ENCODE assay signal across 8 cellular contexts in the genomic region with DNA sequence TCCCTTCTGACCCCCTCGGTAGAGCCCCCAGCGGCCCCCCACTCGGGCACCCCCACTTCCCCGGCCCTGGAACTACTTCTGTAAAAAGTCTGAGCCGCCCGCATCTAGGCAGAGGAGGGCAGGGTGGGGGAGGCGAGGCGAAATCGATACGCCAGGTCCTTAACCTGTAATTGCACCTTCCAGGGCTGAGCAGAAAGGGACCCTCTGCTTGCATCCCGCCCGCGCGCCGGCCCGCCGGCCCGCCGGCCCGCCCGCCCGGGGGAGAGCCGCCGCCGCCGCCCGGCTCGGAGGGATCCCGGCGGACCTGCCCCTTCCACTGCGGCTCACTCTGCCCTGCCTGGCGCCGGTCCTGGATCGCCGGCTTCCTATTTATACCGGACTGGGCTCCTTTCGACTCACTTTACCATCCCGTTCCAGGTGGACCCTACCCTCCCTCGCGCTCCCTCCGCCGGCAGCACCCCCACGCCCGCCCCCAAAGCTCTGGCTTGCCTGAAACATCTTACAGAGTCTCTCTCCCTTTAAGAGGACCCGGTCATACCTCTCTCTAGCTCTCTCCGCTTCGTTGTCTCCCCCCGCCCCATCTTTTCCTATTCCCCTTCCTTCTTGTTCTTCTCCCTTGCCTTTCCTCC. TPM values are rescaled to one million over a fixed set of nuclear protein-coding genes. Genes with fewer than 3 reads are reported as not detected.
A peak's percentile ranks its signal among the peaks of the same experiment; 100 is the strongest.
DNase-seq lines count a peak whose midpoint lies in the region; ATAC-seq, FAIRE-seq and TF ChIP-seq lines count a peak whose summit lies in the region.

No MANE protein-coding gene starts in this region.

- no peaks in the 10 kb centered on the region for H3K9me3 ChIP-seq in NT2/D1 (ENCODE audit: insufficient read depth, low read length)
- H3K9me3 ChIP-seq in sigmoid colon, result no peaks in the 10 kb centered on the region

- intact Hi-C loops in left cardiac atrium (cut with DNase I), result no loop called here
- intact Hi-C loops in sigmoid colon (cut with DNase I), result no loop called here

- peak; percentile 30 for DNase-seq in GM13976 (ENCODE audit: low spot score)
- DNase-seq in NT2/D1 (ENCODE audit: low read depth, low spot score), result no peak
- no peak for DNase-seq in left cardiac atrium
- peak; percentile 63 for DNase-seq in sigmoid colon
- no peak for DNase-seq in HTR-8/SVneo (ENCODE audit: insufficient read length, low spot score)
- DNase-seq in GF-D8 (lab: John Stamatoyannopoulos, UW), result no peak

- no peaks in the 10 kb centered on the region for H3K4me1 ChIP-seq in NT2/D1 (ENCODE audit: insufficient read depth, insufficient read length)
- H3K4me1 ChIP-seq in sigmoid colon, result peaks cover 0 to 38% (median 28%) of the 10 kb centered on the region in 4 donors

- ATAC-seq in left cardiac atrium, result peak; percentile 71 to 78
- no peak for ATAC-seq in GM21737 (IDR thresholded peaks at IDR 0.05; ENCODE audit: unreplicated experiment)
- no peak for ATAC-seq in HG02798 (IDR thresholded peaks at IDR 0.05; ENCODE audit: poor library complexity, unreplicated experiment)

- H3K36me3 ChIP-seq in NT2/D1 (ENCODE audit: insufficient read depth, insufficient read length, low read length), result no peaks in the 10 kb centered on the region
- H3K36me3 ChIP-seq in sigmoid colon, result no peaks in the 10 kb centered on the region

- no peak overlapping the region for H3K27ac ChIP-seq in sigmoid colon

- in situ Hi-C loops in GM13976 (cut with MboI; ENCODE audit: low sequenced_read_pairs, unreplicated experiment), result no loop called here

- TF ChIP-seq EP300 in sigmoid colon (IDR thresholded peaks at IDR 0.05), result no peak

- 1% methylated on average over 48 of the region's 48 CpGs for WGBS in sigmoid colon, 2 donors

- peak overlapping the region; percentile 28 for H3K4me3 ChIP-seq in NT2/D1 (ENCODE audit: insufficient read length, low read depth)
- H3K4me3 ChIP-seq in sigmoid colon, result peak overlapping the region; percentile 27 to 52 (median 40)

- FAIRE-seq in HTR-8/SVneo (lab: Jason Lieb, UNC), result no peak

- no peak for TF ChIP-seq POLR2A in sigmoid colon (IDR thresholded peaks at IDR 0.05)

- TF ChIP-seq CTCF in GM13976 (IDR thresholded peaks at IDR 0.05; ENCODE audit: borderline replicate concordance, control extremely low read depth, extremely low read depth, insufficient read depth, missing control alignments), result no peak
- no peak for TF ChIP-seq CTCF in sigmoid colon (IDR thresholded peaks at IDR 0.05)

- H3K27me3 ChIP-seq in NT2/D1 (ENCODE audit: insufficient read depth, insufficient read length) (peaks cover 61% of the 10 kb centered on the region), sigmoid colon (peaks cover 17 to 47% (median 27%) of the 10 kb centered on the region in 3 donors)

- H3K9ac ChIP-seq in NT2/D1 (ENCODE audit: insufficient read length, low read depth), result peak overlapping the region; percentile 42

RNA-seq across cellular contexts. Expression of a gene that starts 0.8 kb away (rescaled TPM):
- under 1 TPM; 0.08 to 0.24 TPM for total RNA-seq in left cardiac atrium
- under 1 TPM; 0.27 to 0.83 (median 0.52) TPM for total RNA-seq in sigmoid colon
- 1 to 10 TPM in 1 of 3 donors, under 1 TPM in 1, not detected in 1; under 0.01 to 2.9 TPM for polyA plus RNA-seq in sigmoid colon

Comparison
In these comparisons a context has a peak if more than half of its experiments do, and no peak if none do; other contexts are left out.
1. DNase-seq: peak in GM13976 (single experiment) and sigmoid colon (single experiment); none in NT2/D1 (single experiment), left cardiac atrium (single experiment), HTR-8/SVneo (single experiment) and GF-D8 (single experiment).
2. ATAC-seq: peak in left cardiac atrium (2 of 2); none in GM21737 (single experiment) and HG02798 (single experiment).